In genomic region chr14:39219075-39219499, GRCh38 we compare ENCODE assay signal across 1 cellular context.
A peak's percentile ranks its signal among the peaks of the same experiment; 100 is the strongest.
TF ChIP-seq lines count a peak whose summit lies in the region.

No MANE protein-coding gene starts in this region.

TF ChIP-seq in HepG2, 621 proteins besides CTCF, POLR2A, EP300 and RAD21 (continued from another document and continues in another):
- TF ChIP-seq CEBPZ (IDR thresholded peaks at IDR 0.05; ENCODE audit: low read length) (no peak), FOXK1 (CRISPR knock-in tag; IDR thresholded peaks at IDR 0.05; ENCODE audit: borderline replicate concordance, low read depth) (peak; percentile 52; the same call in 1 of the 2 replicates), FOXP1 (IDR thresholded peaks at IDR 0.05) (no peak), FOXP1 (CRISPR knock-in tag; IDR thresholded peaks at IDR 0.05) (peak; percentile 67; the same call in 1 of the 2 replicates), TBL1XR1 (IDR thresholded peaks at IDR 0.05; ENCODE audit: borderline replicate concordance, low read length, partially characterized antibody) (no peak), HNF4G (IDR thresholded peaks at IDR 0.05; ENCODE audit: borderline replicate concordance, low read depth, low read length) (no peak), HNF4G (CRISPR knock-in tag; IDR thresholded peaks at IDR 0.05; ENCODE audit: borderline replicate concordance, low read depth) (peak; percentile 53; the same call in 1 of the 2 replicates), MTF1 (CRISPR knock-in tag; IDR thresholded peaks at IDR 0.05) (no peak), ZNF280D (CRISPR knock-in tag; IDR thresholded peaks at IDR 0.05) (0 out of 2 replicates have a peak, but pooled peaks have one; percentile 69), ZNF331 (CRISPR knock-in tag; IDR thresholded peaks at IDR 0.05) (no peak), MTA3 (CRISPR knock-in tag; IDR thresholded peaks at IDR 0.05) (no peak), SNAPC2 (CRISPR knock-in tag; IDR thresholded peaks at IDR 0.05) (no peak), NFIC (IDR thresholded peaks at IDR 0.05; ENCODE audit: low read length) (no peak), NFE2L1 (CRISPR knock-in tag; IDR thresholded peaks at IDR 0.05; ENCODE audit: borderline replicate concordance) (no peak), ATF6 (CRISPR knock-in tag; conservative IDR thresholded peaks at IDR 0.05) (no peak), SAP130 (CRISPR knock-in tag; IDR thresholded peaks at IDR 0.05; ENCODE audit: low read depth) (peak; percentile 60), TFAP4 (IDR thresholded peaks at IDR 0.05; ENCODE audit: borderline replicate concordance, low read depth) (no peak), SIX1 (CRISPR knock-in tag; IDR thresholded peaks at IDR 0.05; ENCODE audit: borderline replicate concordance) (no peak), STAG1 (CRISPR knock-in tag; IDR thresholded peaks at IDR 0.05) (0 out of 2 replicates have a peak, but pooled peaks have one; percentile 12), JUN (CRISPR knock-in tag; IDR thresholded peaks at IDR 0.05) (peak; percentile 40; the same call in 1 of the 2 replicates), RFX5 (IDR thresholded peaks at IDR 0.05; ENCODE audit: low read depth, low read length) (no peak), GFI1 (CRISPR knock-in tag; IDR thresholded peaks at IDR 0.05; ENCODE audit: borderline replicate concordance) (no peak), ZNF10 (CRISPR knock-in tag; IDR thresholded peaks at IDR 0.05; ENCODE audit: borderline replicate concordance, low read depth) (no peak), DMAP1 (CRISPR knock-in tag; IDR thresholded peaks at IDR 0.05) (no peak), ZNF850 (CRISPR knock-in tag; conservative IDR thresholded peaks at IDR 0.05) (no peak), ATAD3A (CRISPR knock-in tag; IDR thresholded peaks at IDR 0.05) (no peak), ZGPAT (CRISPR knock-in tag; IDR thresholded peaks at IDR 0.05) (no peak), ZBTB40 (IDR thresholded peaks at IDR 0.05) (no peak), ZBTB40 (CRISPR knock-in tag; IDR thresholded peaks at IDR 0.05) (no peak), ZBTB42 (CRISPR knock-in tag; IDR thresholded peaks at IDR 0.05) (no peak), PAF1 (CRISPR knock-in tag; IDR thresholded peaks at IDR 0.05) (no peak), MEIS2 (CRISPR knock-in tag; IDR thresholded peaks at IDR 0.05) (no peak), DMTF1 (CRISPR knock-in tag; IDR thresholded peaks at IDR 0.05) (no peak), TFDP2 (CRISPR knock-in tag; IDR thresholded peaks at IDR 0.05) (no peak), ZNF468 (CRISPR knock-in tag; IDR thresholded peaks at IDR 0.05) (no peak), ZNF17 (CRISPR knock-in tag; IDR thresholded peaks at IDR 0.05) (no peak)
